Comparison of ENCODE assay signal across 8 cellular contexts in the genomic region with DNA sequence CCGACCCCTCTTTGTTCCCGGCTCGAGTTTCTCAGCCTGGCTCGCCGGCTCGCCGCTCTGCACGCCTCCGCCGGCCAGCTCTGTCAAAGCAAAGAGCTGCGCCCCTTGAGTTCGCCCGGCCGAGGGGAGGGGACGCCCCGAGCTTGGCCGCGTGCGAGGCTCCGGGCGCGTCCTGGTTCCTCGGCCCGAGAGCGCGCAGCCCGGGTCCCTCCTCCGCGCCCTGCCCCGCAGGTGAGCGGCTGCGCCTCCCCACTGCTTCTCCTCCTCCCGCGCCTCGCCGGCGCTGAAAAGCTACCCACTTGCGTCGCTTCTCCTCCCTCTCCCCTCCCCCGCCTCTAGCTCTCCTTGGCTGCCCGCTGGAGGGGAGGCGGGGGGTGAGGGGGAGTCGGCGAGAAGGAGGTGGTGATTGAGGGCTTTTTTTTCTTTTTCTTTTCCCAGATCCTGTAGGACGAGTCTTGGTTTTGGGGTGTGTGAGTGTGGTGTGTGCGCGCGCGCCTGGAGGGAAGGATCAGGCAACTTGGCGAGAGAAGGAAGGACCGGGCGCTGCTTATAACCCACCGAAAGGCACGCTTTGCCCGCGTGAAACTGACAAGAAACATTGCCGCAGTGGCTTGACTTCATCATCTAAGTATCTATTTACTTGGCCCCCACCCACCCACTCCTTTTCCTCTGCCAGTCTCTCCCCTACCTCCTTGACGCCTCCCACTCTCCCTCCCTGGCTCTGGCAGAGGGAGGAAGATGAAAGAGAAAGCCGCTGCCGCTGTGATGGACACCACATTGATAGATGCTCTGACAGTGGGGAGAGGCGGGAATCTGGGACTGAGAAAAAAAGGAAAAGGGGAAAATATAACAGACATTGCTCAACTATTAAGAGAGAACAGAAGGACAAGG. TPM values are rescaled to one million over a fixed set of nuclear protein-coding genes. Genes with fewer than 3 reads are reported as not detected.
A peak's percentile ranks its signal among the peaks of the same experiment; 100 is the strongest.
DNase-seq lines count a peak whose midpoint lies in the region; ATAC-seq and TF ChIP-seq lines count a peak whose summit lies in the region.

A gene (minus strand): TSS at position 261 of the 891 bp plus-strand sequence. CDS start 1,165 bp downstream, outside the sequence.

- H3K27ac Mint-ChIP-seq in CD14-positive monocyte, result no peak within 1 kb of the TSS
- no peak within 1 kb of the TSS for H3K27ac Mint-ChIP-seq in chondrocyte (ENCODE audit: unreplicated experiment)

- no peak for DNase-seq in CD14-positive monocyte (ENCODE audit: low spot score)
- peak; percentile 54 for DNase-seq in LHCN-M2 (ENCODE audit: low read depth)
- DNase-seq in chondrocyte (ENCODE audit: low spot score), result no peak
- DNase-seq in lower leg skin (ENCODE audit: low spot score in 2 of 2), result no peak
- DNase-seq in stimulated activated CD8-positive, alpha-beta memory T cell treated with anti-CD3 and anti-CD28 coated beads, Interleukin-15, amount 100 ng/mL, for 4 hours (ENCODE audit: low read depth in 2 of 2), result peak; percentile 52 to 58
- no peak for DNase-seq in NCI-H2107 (lab: John Stamatoyannopoulos, UW)

- H3K36me3 Mint-ChIP-seq in CD14-positive monocyte (peaks cover 0 to 10% of the 10 kb centered on the region in 2 donors), chondrocyte (ENCODE audit: low read depth) (no peaks in the 10 kb centered on the region)

- no peak for TF ChIP-seq POLR2A in lower leg skin (IDR thresholded peaks at IDR 0.05)

- H3K4me3 Mint-ChIP-seq in CD14-positive monocyte (peak within 1 kb of the TSS; percentile 74 to 96), chondrocyte (ENCODE audit: unreplicated experiment) (peak within 1 kb of the TSS; percentile 94)

- H3K9me3 Mint-ChIP-seq in CD14-positive monocyte (peaks cover 0 to 20% (median 13%) of the 10 kb centered on the region in 7 donors), chondrocyte (ENCODE audit: low read depth) (no peaks in the 10 kb centered on the region)

- intact Hi-C loops in CD14-positive monocyte (cut with micrococcal nuclease) (no loop called here), lower leg skin (cut with DNase I; ENCODE audit: low total_unique reads) (no loop called here)

- H3K4me1 Mint-ChIP-seq in CD14-positive monocyte (peaks cover 44% of the 10 kb centered on the region), chondrocyte (ENCODE audit: low read depth) (peaks cover 41% of the 10 kb centered on the region)

- H3K27me3 Mint-ChIP-seq in CD14-positive monocyte (ENCODE audit: low read depth in 3 of 3), result peaks cover 83 to 95% (median 91%) of the 10 kb centered on the region in 3 donors
- peaks cover 52% of the 10 kb centered on the region for H3K27me3 Mint-ChIP-seq in chondrocyte (ENCODE audit: low read depth)

- H3K4me3 ChIP-seq in WI38 (ENCODE audit: low read depth, low read length) (peak within 1 kb of the TSS; percentile 68), lower leg skin (ENCODE audit: low read depth, poor library complexity, severe bottlenecking) (peak within 1 kb of the TSS; percentile 51)

- peak; percentile 37 for ATAC-seq in GM21423 (IDR thresholded peaks at IDR 0.05; ENCODE audit: unreplicated experiment)

- TF ChIP-seq CTCF in CD14-positive monocyte (IDR thresholded peaks at IDR 0.05) (no peak), WI38 (IDR thresholded peaks at IDR 0.05; ENCODE audit: low read depth, low read length) (no peak), chondrocyte (IDR thresholded peaks at IDR 0.05) (peak; percentile 21), lower leg skin (IDR thresholded peaks at IDR 0.05) (no peak)

- 0 to 1% methylated on average over 40 to 58 of the region's 61 CpGs for WGBS in lower leg skin, 2 donors

RNA-seq across cellular contexts. Expression of the gene that starts here (rescaled TPM):
- 1 to 10 TPM in 1 of 2 donors, under 1 TPM in 1; 0.61 to 1.3 TPM for polyA plus RNA-seq in CD14-positive monocyte
- total RNA-seq in LHCN-M2 (2014; rRNA removed) (8.2 and 10.8 TPM in 2 replicates), chondrocyte (2.8 to 4.6 TPM (median 3.1 TPM) in 3 replicates), lower leg skin (10 to 100 TPM in 2 of 4 donors, 1 to 10 TPM in 2; 1.7 to 17.8 (median 7.8) TPM)
- 3.2 TPM for polyA plus RNA-seq in LHCN-M2 (2012)

Comparison
In these comparisons a context has a peak if more than half of its experiments do, and no peak if none do; other contexts are left out.
1. DNase-seq: peak in LHCN-M2 (single experiment) and stimulated activated CD8-positive, alpha-beta memory T cell treated with anti-CD3 and anti-CD28 coated beads, Interleukin-15, amount 100 ng/mL, for 4 hours (2 of 2); none in CD14-positive monocyte (single experiment), chondrocyte (single experiment), lower leg skin (0 of 2) and NCI-H2107 (single experiment).